5 cellular contexts compared by ENCODE assay signal in the genomic region with DNA sequence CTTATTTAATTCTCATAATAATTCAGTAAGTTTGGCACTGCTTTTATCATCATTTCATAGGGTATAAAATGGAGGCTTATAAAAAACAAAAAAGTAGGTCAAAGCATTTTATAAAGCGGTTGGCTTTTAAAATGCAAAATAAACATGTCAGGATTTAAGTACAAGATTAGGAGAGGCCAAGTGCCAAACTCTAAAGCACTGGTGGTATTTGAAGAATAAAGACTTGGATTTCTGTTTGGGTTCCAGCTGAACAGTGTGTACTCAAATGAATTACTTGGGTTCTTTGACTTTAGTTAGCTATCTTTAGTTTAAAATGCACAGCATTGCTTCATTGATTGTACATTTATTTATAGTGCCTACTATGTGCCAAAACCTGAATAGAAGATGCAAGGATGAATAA.
"Had no signal": no experiment of that assay in that cellular context is flagged by ENCODE, and none has a peak within 500 bp of the region (broad histone marks: within the 10 kb centered on the region; RNA-seq: fewer than 3 reads in every experiment).

No MANE protein-coding gene starts in this region.

- DNase-seq: H9, HCEC 1CT had no signal

- H3K4me3 ChIP-seq: GM23338 had no signal

- ATAC-seq: GM23338, HepG2 had no signal

- H3K27ac ChIP-seq: HL-60 had no signal
